8 cellular contexts compared by ENCODE assay signal in the genomic region with DNA sequence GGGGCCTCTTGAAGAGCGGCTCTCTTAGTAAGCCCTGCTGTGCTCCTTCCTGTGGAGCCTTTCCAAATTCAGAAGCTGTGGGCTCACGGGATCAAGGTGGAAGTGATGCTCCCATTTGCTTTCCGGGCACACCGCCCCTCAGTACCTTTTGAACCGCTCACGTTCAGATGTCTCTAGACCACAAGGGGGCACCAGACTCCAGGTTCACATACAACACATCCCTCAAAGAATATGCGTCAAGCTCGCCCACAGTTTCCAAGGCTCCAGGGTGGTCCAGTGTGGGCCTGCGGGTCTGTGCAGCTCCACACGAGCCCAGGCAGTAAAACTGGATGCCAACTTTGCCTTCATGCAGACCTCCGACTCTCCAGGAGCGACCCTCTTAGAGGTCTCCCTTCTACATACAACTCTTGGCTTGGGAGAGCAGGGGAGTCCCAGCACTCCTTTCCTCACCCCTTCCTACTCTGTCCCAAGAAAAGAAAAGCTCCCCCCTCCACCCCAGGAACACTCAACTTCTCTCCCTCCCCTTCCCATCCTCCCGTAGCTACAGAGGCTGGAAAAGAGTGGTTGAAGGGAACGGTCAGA. TPM values are rescaled to one million over a fixed set of nuclear protein-coding genes. Genes with fewer than 3 reads are reported as not detected.
DNase-seq lines count a peak whose midpoint lies in the region; ATAC-seq and TF ChIP-seq lines count a peak whose summit lies in the region.

No MANE protein-coding gene starts in this region.

- 2% methylated on average over 14 of the region's 14 CpGs for WGBS in HUES64

- no peaks in the 10 kb centered on the region for H3K4me1 Mint-ChIP-seq in glutamatergic neuron (ENCODE audit: low read depth, unreplicated experiment)

- H3K36me3 Mint-ChIP-seq in glutamatergic neuron (ENCODE audit: unreplicated experiment): no peaks in the 10 kb centered on the region

- H3K4me3 ChIP-seq in A673 (ENCODE audit: low read depth, low read length, poor library complexity, severe bottlenecking): no peak overlapping the region
- H3K4me3 ChIP-seq in HUES64 (ENCODE audit: low read length): peak overlapping the region; percentile 50

- peaks cover 14% of the 10 kb centered on the region for H3K27me3 ChIP-seq in A673 (replicated peaks; ENCODE audit: insufficient read depth, low read depth, low read length, poor library complexity)
- peaks cover 16% of the 10 kb centered on the region; the same call in 1 of the 2 replicates for H3K27me3 ChIP-seq in HUES64 (ENCODE audit: insufficient read depth, low read length)

- DNase-seq in A673 (ENCODE audit: low spot score) (peak; percentile 77), RPMI7951 (ENCODE audit: low read depth) (peak; percentile 51), glutamatergic neuron (peak; percentile 61), putamen (ENCODE audit: low spot score) (peak; percentile 38)
- peak; percentile 38 for DNase-seq in activated gamma-delta T cell treated with anti-CD3 and anti-CD28 coated beads, Interleukin-2, amount 50 U/mL, for 16 hours (ENCODE audit: low read depth)

- H3K27me3 Mint-ChIP-seq in glutamatergic neuron (ENCODE audit: unreplicated experiment): peaks cover 5% of the 10 kb centered on the region

- TF ChIP-seq CTCF in A673 (conservative IDR thresholded peaks at IDR 0.05; ENCODE audit: low read depth, low read length) (peak; percentile 78), glutamatergic neuron (IDR thresholded peaks at IDR 0.05; ENCODE audit: partially characterized antibody, unreplicated experiment) (peak; percentile 61)

- H3K4me1 ChIP-seq in A673 (ENCODE audit: insufficient read depth, low read length, poor library complexity, severe bottlenecking): no peaks in the 10 kb centered on the region
- peaks cover 24% of the 10 kb centered on the region for H3K4me1 ChIP-seq in HUES64 (ENCODE audit: insufficient read depth, low read length)

- POLR2A ChIA-PET in A673 (lab: Charles Lee; ENCODE audit: low non-redundant PET): no interaction called here

- CTCF ChIA-PET in A673 (lab: Charles Lee): interaction anchor here (0.9 to 2.0 kb wide), 3 partner anchors 77 to 642 kb away, joined by 3 to 12 read pairs (median 4); no protein-coding TSS in a partner anchor

- H3K27ac ChIP-seq in A673 (ENCODE audit: low read depth, low read length, poor library complexity, severe bottlenecking) (no peak overlapping the region), HUES64 (ENCODE audit: low read depth, low read length) (no peak overlapping the region)

- ATAC-seq in GM18505 (IDR thresholded peaks at IDR 0.05; ENCODE audit: unreplicated experiment) (peak; percentile 62), GM18858 (IDR thresholded peaks at IDR 0.05; ENCODE audit: unreplicated experiment) (no peak)

- TF ChIP-seq POLR2A in GM18505 (IDR thresholded peaks at IDR 0.05; ENCODE audit: borderline replicate concordance, extremely low read depth, insufficient read depth, insufficient read length): no peak

- H3K9me3 Mint-ChIP-seq in glutamatergic neuron (ENCODE audit: unreplicated experiment): no peaks in the 10 kb centered on the region

- no peak overlapping the region for H3K9ac ChIP-seq in HUES64 (ENCODE audit: low read depth, low read length)

- intact Hi-C loops in A673 (cut with micrococcal nuclease; ENCODE audit: unreplicated experiment): loop anchor here (5.0 kb wide), 1 partner anchor 109 kb away; no protein-coding TSS in a partner anchor

- peak overlapping the region; percentile 81 for H3K4me3 Mint-ChIP-seq in glutamatergic neuron (ENCODE audit: unreplicated experiment)

- H3K27ac Mint-ChIP-seq in glutamatergic neuron (ENCODE audit: unreplicated experiment): no peak overlapping the region

- no peaks in the 10 kb centered on the region for H3K9me3 ChIP-seq in A673 (ENCODE audit: low read depth, low read length, poor library complexity, severe bottlenecking)
- no peaks in the 10 kb centered on the region for H3K9me3 ChIP-seq in HUES64 (ENCODE audit: insufficient read depth, low read depth, low read length)

- no TSS peak for BruUV-seq in A673 (replicated peaks; lab: Mats Ljungman, UMichigan)

- H3K36me3 ChIP-seq in A673 (ENCODE audit: insufficient read depth, low read length, poor library complexity, severe bottlenecking) (no peaks in the 10 kb centered on the region), HUES64 (ENCODE audit: insufficient read depth, low read length) (no peaks in the 10 kb centered on the region)

RNA-seq across cellular contexts. Expression of gene SUPT20HL1, which starts 11.0 kb away (rescaled TPM):
- not detected in 2 replicates for total RNA-seq in A673 (2021)
- polyA plus RNA-seq in HUES64 (2013, experiment 1 of 2): not detected
- polyA plus RNA-seq in HUES64 (2013, experiment 2 of 2): not detected
- not detected in 2 replicates for total RNA-seq in RPMI7951 (2014; rRNA removed; shearing (Covaris generic))
- total RNA-seq in glutamatergic neuron (ENCODE audit: unreplicated experiment): not detected

RNA-seq across cellular contexts. Expression of gene SUPT20HL2, which starts 57.6 kb away (rescaled TPM):
- total RNA-seq in A673 (2021) (not detected in 2 replicates), glutamatergic neuron (ENCODE audit: unreplicated experiment) (0.22 TPM)
- not detected for polyA plus RNA-seq in HUES64 (2013, experiment 1 of 2)
- polyA plus RNA-seq in HUES64 (2013, experiment 2 of 2): not detected
- 0.24 TPM in 1 of 2 replicates, not detected in the other for total RNA-seq in RPMI7951 (2014; rRNA removed; shearing (Covaris generic))
